19 cellular contexts compared by ENCODE assay signal in genomic region chr19:50406156-50406820, GRCh38. TPM values are rescaled to one million over a fixed set of nuclear protein-coding genes. Genes with fewer than 3 reads are reported as not detected.
DNase-seq lines count a peak whose midpoint lies in the region; ATAC-seq and TF ChIP-seq lines count a peak whose summit lies in the region.
"Had no signal": no experiment of that assay in that cellular context is flagged by ENCODE, and none has a peak within 500 bp of the region (broad histone marks: within the 10 kb centered on the region; RNA-seq: fewer than 3 reads in every experiment).

No MANE protein-coding gene starts in this region.

- H3K36me3 ChIP-seq in Caco-2 (ENCODE audit: control insufficient read depth, insufficient read depth, low read length) = peaks cover 7% of the 10 kb centered on the region

- TF ChIP-seq CTCF in Caco-2 (IDR thresholded peaks at IDR 0.05; ENCODE audit: insufficient read depth in 1 of 2, low read depth in 1 of 2, low read length in 1 of 2, severe bottlenecking in 1 of 2, unreplicated experiment in 1 of 2) = no peak
- no peak for TF ChIP-seq CTCF in chondrocyte (IDR thresholded peaks at IDR 0.05)
- TF ChIP-seq CTCF in nephron progenitor cell (IDR thresholded peaks at IDR 0.05) = no peak

- H3K4me3 ChIP-seq in Caco-2 (ENCODE audit: low read depth, low read length) = no peak overlapping the region
- H3K4me3 ChIP-seq: PC-9 had no signal

- H3K4me3 Mint-ChIP-seq in Caco-2 (ENCODE audit: unreplicated experiment) (peak overlapping the region; percentile 14), chondrocyte (ENCODE audit: unreplicated experiment) (no peak overlapping the region), nephron progenitor cell (no peak overlapping the region)
- H3K4me3 Mint-ChIP-seq in activated T-helper 17 cell treated with anti-CD3 and anti-CD28 coated beads, Interleukin-2, amount 50 U/mL, for 72 hours = no peak overlapping the region
- H3K4me3 Mint-ChIP-seq: B cell, CD14-positive monocyte had no signal

- H3K36me3 Mint-ChIP-seq in Caco-2 (ENCODE audit: insufficient read depth, unreplicated experiment) = peaks cover 74% of the 10 kb centered on the region
- peaks cover 2% of the 10 kb centered on the region for H3K36me3 Mint-ChIP-seq in chondrocyte (ENCODE audit: low read depth)
- peaks cover 39% of the 10 kb centered on the region for H3K36me3 Mint-ChIP-seq in nephron progenitor cell (ENCODE audit: low read depth)
- H3K36me3 Mint-ChIP-seq in activated T-helper 17 cell treated with anti-CD3 and anti-CD28 coated beads, Interleukin-2, amount 50 U/mL, for 72 hours (ENCODE audit: low read depth) = peaks cover 60% of the 10 kb centered on the region

- no peaks in the 10 kb centered on the region for H3K9me3 ChIP-seq in Caco-2

- H3K27me3 Mint-ChIP-seq in Caco-2 (ENCODE audit: insufficient read depth, unreplicated experiment) (no peaks in the 10 kb centered on the region), chondrocyte (ENCODE audit: low read depth) (no peaks in the 10 kb centered on the region), nephron progenitor cell (ENCODE audit: low read depth, poor library complexity) (peaks cover 3% of the 10 kb centered on the region)
- H3K27me3 Mint-ChIP-seq in activated T-helper 17 cell treated with anti-CD3 and anti-CD28 coated beads, Interleukin-2, amount 50 U/mL, for 72 hours = no peaks in the 10 kb centered on the region
- H3K27me3 Mint-ChIP-seq: B cell had no signal

- H3K4me1 Mint-ChIP-seq in Caco-2 (ENCODE audit: low read depth, unreplicated experiment) (no peaks in the 10 kb centered on the region), chondrocyte (ENCODE audit: low read depth) (no peaks in the 10 kb centered on the region), nephron progenitor cell (no peaks in the 10 kb centered on the region)
- no peaks in the 10 kb centered on the region for H3K4me1 Mint-ChIP-seq in activated T-helper 17 cell treated with anti-CD3 and anti-CD28 coated beads, Interleukin-2, amount 50 U/mL, for 72 hours
- H3K4me1 Mint-ChIP-seq: B cell, CD14-positive monocyte had no signal

- H3K27me3 ChIP-seq in Caco-2 (replicated peaks; ENCODE audit: control insufficient read depth, insufficient read depth, low read length) = no peaks in the 10 kb centered on the region

- no TSS peak for BruUV-seq in Caco-2 (replicated peaks; lab: Mats Ljungman, UMichigan)

- POLR2A ChIA-PET in Caco-2 (lab: Charles Lee) = no interaction called here

- CTCF ChIA-PET in Caco-2 (lab: Charles Lee) = interaction anchor here (1.2 kb wide), 1 partner anchor 30 kb away, joined by 13 read pairs; the partner anchor contains the start of gene NR1H2

- H3K27ac Mint-ChIP-seq in Caco-2 (ENCODE audit: unreplicated experiment) (no peak overlapping the region), chondrocyte (ENCODE audit: unreplicated experiment) (peak overlapping the region; percentile 12), nephron progenitor cell (peak overlapping the region; percentile 87)
- H3K27ac Mint-ChIP-seq in activated T-helper 17 cell treated with anti-CD3 and anti-CD28 coated beads, Interleukin-2, amount 50 U/mL, for 72 hours = no peak overlapping the region
- H3K27ac Mint-ChIP-seq: B cell had no signal

- H3K9me3 Mint-ChIP-seq in Caco-2 (ENCODE audit: unreplicated experiment) (no peaks in the 10 kb centered on the region), chondrocyte (ENCODE audit: low read depth) (no peaks in the 10 kb centered on the region), nephron progenitor cell (no peaks in the 10 kb centered on the region)
- no peaks in the 10 kb centered on the region for H3K9me3 Mint-ChIP-seq in activated T-helper 17 cell treated with anti-CD3 and anti-CD28 coated beads, Interleukin-2, amount 50 U/mL, for 72 hours

- H3K4me1 ChIP-seq in Caco-2 = peaks cover 11% of the 10 kb centered on the region

- no peak for ATAC-seq in activated T-helper 17 cell treated with anti-CD3 and anti-CD28 coated beads, Interleukin-2, amount 50 U/mL, for 72 hours (replicated peaks)
- ATAC-seq in HG03442 (IDR thresholded peaks at IDR 0.05; ENCODE audit: unreplicated experiment) = no peak

- intact Hi-C loops in Caco-2 (cut with micrococcal nuclease; ENCODE audit: unreplicated experiment) = no loop called here

- DNase-seq in Caco-2 (no peak), chondrocyte (ENCODE audit: low spot score) (no peak), nephron progenitor cell (no peak), NCI-H1105 treated with DMSO at 0.1 percent for 48 hours (lab: John Stamatoyannopoulos, UW) (no peak)
- DNase-seq: DMS79, NCI-H1092 treated with DMSO at 0.1 percent for 48 hours, NCI-H146, NCI-H2029, NCI-H226, NCI-H510A treated with DMSO at 0.1 percent for 48 hours, NCI-H748 treated with DMSO at 0.1 percent for 48 hours, PC-9, RPMI8226, SHP77 had no signal

RNA-seq across cellular contexts. Expression of gene SPIB, which starts 12.4 kb away (rescaled TPM):
- total RNA-seq in Caco-2 (2022) = 0.50 and 0.51 TPM in 2 replicates
- not detected in 3 replicates for total RNA-seq in chondrocyte
- total RNA-seq in activated T-helper 17 cell treated with anti-CD3 and anti-CD28 coated beads, Interleukin-2, amount 50 U/mL, for 72 hours = 1 to 10 TPM; 1.9 to 2.4 TPM
- total RNA-seq: PC-9 had no signal

RNA-seq across cellular contexts. Expression of gene POLD1, which starts 22.1 kb away (rescaled TPM):
- total RNA-seq in Caco-2 (2022) = 128 TPM in 2 replicates
- total RNA-seq in chondrocyte = 15.7 to 37.2 TPM (median 15.8 TPM) in 3 replicates
- 100 to 1,000 TPM; 146 to 202 TPM for total RNA-seq in activated T-helper 17 cell treated with anti-CD3 and anti-CD28 coated beads, Interleukin-2, amount 50 U/mL, for 72 hours

RNA-seq across cellular contexts. Expression of gene MYBPC2, which starts 26.4 kb away (rescaled TPM):
- total RNA-seq in Caco-2 (2022) = 0.91 and 1.6 TPM in 2 replicates
- not detected in 3 replicates for total RNA-seq in chondrocyte
- total RNA-seq in activated T-helper 17 cell treated with anti-CD3 and anti-CD28 coated beads, Interleukin-2, amount 50 U/mL, for 72 hours = 1 to 10 TPM in 1 of 2 donors, under 1 TPM in 1; 0.28 to 4.6 TPM
- total RNA-seq: HT1080, PC-9 had no signal

RNA-seq across cellular contexts. Expression of gene NR1H2, which starts 30.0 kb away (rescaled TPM):
- 38.3 and 40.3 TPM in 2 replicates for total RNA-seq in Caco-2 (2022)
- total RNA-seq in chondrocyte = 47.7 to 48.9 TPM (median 48.3 TPM) in 3 replicates
- total RNA-seq in activated T-helper 17 cell treated with anti-CD3 and anti-CD28 coated beads, Interleukin-2, amount 50 U/mL, for 72 hours = 10 to 100 TPM; 58.3 to 81.3 TPM

RNA-seq across cellular contexts. Expression of gene NAPSA, which starts 40.8 kb away (rescaled TPM):
- total RNA-seq in Caco-2 (2022) (1.2 and 1.6 TPM in 2 replicates), chondrocyte (0.27 to 0.74 TPM (median 0.55 TPM) in 3 replicates)
- total RNA-seq in activated T-helper 17 cell treated with anti-CD3 and anti-CD28 coated beads, Interleukin-2, amount 50 U/mL, for 72 hours = 10 to 100 TPM; 54.6 to 86.0 TPM
- total RNA-seq: HT1080 had no signal

Comparison
In these comparisons a context has a peak if more than half of its experiments do, and no peak if none do; other contexts are left out.
1. H3K27ac Mint-ChIP-seq: peak in chondrocyte (single experiment) and nephron progenitor cell (single experiment); none in Caco-2 (single experiment) and activated T-helper 17 cell treated with anti-CD3 and anti-CD28 coated beads, Interleukin-2, amount 50 U/mL, for 72 hours (single experiment).